8 cellular contexts compared by ENCODE assay signal in the genomic region with DNA sequence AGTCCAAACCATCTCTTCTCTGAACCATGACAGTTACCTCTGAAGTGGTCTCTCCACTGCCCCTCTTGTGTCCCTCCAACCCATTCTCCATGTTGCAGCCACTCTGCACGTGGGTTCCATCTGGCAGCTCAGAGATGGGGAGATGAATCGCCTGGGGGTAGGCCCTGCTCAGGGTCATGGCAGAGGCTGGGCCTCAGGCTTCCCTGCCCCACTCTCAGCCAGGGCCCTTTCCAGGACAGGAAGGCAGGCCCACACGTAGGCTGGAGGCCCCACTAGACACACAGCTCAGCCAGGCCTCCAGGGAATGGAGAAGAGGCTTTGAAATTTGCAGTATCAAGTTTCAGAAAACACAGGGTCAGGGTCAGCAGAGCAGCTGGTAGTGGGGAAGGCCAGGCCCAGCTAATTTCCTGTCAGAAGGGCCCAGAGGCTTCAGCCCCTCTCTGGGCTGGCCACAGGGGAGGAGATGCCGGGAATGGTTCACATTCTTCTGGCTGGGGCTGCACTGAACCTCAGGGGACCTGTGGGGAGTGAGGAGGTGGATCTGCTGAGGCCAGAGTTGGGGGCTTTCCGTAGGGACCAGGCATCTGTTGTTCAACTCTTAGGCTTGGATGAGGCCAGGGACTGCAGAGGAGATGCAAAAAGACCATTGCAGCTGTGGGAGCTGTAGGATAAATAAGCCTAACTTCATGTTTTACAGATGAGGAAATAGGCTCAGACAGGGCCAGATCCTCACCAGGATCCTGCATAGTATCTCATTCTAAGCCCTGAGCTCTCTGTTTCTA.
DNase-seq lines count a peak whose midpoint lies in the region; ATAC-seq and TF ChIP-seq lines count a peak whose summit lies in the region.

No MANE protein-coding gene starts in this region.

- H3K9me3 Mint-ChIP-seq in CD8-positive, alpha-beta T cell: no peaks in the 10 kb centered on the region

- CTCF ChIA-PET in CD8-positive, alpha-beta T cell (lab: Charles Lee): interaction anchor here (1.3 kb wide), 1 partner anchor 442 kb away, joined by 3 read pairs; no protein-coding TSS in a partner anchor

- no peaks in the 10 kb centered on the region for H3K36me3 Mint-ChIP-seq in CD8-positive, alpha-beta T cell

- peaks cover 11% of the 10 kb centered on the region for H3K4me1 ChIP-seq in mucosa of descending colon (ENCODE audit: low read depth)
- no peaks in the 10 kb centered on the region for H3K4me1 ChIP-seq in CD8-positive, alpha-beta T cell (ENCODE audit: insufficient read depth, low read length)
- H3K4me1 ChIP-seq in foreskin keratinocyte: peaks cover 5% of the 10 kb centered on the region

- H3K9me3 ChIP-seq in mucosa of descending colon: no peaks in the 10 kb centered on the region
- H3K9me3 ChIP-seq in CD8-positive, alpha-beta T cell (ENCODE audit: low read length): no peaks in the 10 kb centered on the region

- POLR2A ChIA-PET in CD8-positive, alpha-beta T cell (lab: Charles Lee): no interaction called here

- no peak overlapping the region for H3K4me3 Mint-ChIP-seq in CD8-positive, alpha-beta T cell

- no peaks in the 10 kb centered on the region for H3K4me1 Mint-ChIP-seq in CD8-positive, alpha-beta T cell (ENCODE audit: low read depth)

- ATAC-seq in HG03064 (IDR thresholded peaks at IDR 0.05; ENCODE audit: low read depth, unreplicated experiment) (peak; percentile 42), mucosa of descending colon (peak; percentile 13), foreskin keratinocyte (no peak)
- ATAC-seq in CD8-positive, alpha-beta T cell: no peak

- TF ChIP-seq CTCF in mucosa of descending colon (IDR thresholded peaks at IDR 0.05) (no peak), foreskin keratinocyte (conservative IDR thresholded peaks at IDR 0.05) (no peak)
- TF ChIP-seq CTCF in CD8-positive, alpha-beta T cell (IDR thresholded peaks at IDR 0.05): no peak

- no peaks in the 10 kb centered on the region for H3K27me3 Mint-ChIP-seq in CD8-positive, alpha-beta T cell (ENCODE audit: low read depth)

- H3K36me3 ChIP-seq in mucosa of descending colon (ENCODE audit: low read depth): no peaks in the 10 kb centered on the region
- no peaks in the 10 kb centered on the region for H3K36me3 ChIP-seq in CD8-positive, alpha-beta T cell (ENCODE audit: insufficient read depth, low read length)

- H3K4me3 ChIP-seq in mucosa of descending colon: no peak overlapping the region
- no peak overlapping the region for H3K4me3 ChIP-seq in CD8-positive, alpha-beta T cell (ENCODE audit: low read depth, low read length)

- intact Hi-C loops in mucosa of descending colon (cut with DNase I, micrococcal nuclease): no loop called here
- intact Hi-C loops in CD8-positive, alpha-beta T cell (cut with DNase I, micrococcal nuclease): no loop called here

- no peak overlapping the region for H3K27ac Mint-ChIP-seq in CD8-positive, alpha-beta T cell

- H3K27me3 ChIP-seq in CD8-positive, alpha-beta T cell (ENCODE audit: insufficient read depth, low read length): no peaks in the 10 kb centered on the region
- no peaks in the 10 kb centered on the region for H3K27me3 ChIP-seq in foreskin keratinocyte

- H3K27ac ChIP-seq in caudate nucleus (ENCODE audit: low read depth, low read length) (no peak overlapping the region), foreskin keratinocyte (no peak overlapping the region)
- H3K27ac ChIP-seq in CD8-positive, alpha-beta T cell (ENCODE audit: low read depth, low read length): no peak overlapping the region

- peak; percentile 57 for DNase-seq in AG08396 (ENCODE audit: low spot score)
- DNase-seq in brain pericyte (ENCODE audit: low read depth, low spot score): peak; percentile 95
- DNase-seq in mucosa of descending colon: no peak
- no peak for DNase-seq in NCI-H1105 (lab: John Stamatoyannopoulos, UW)
- no peak for DNase-seq in caudate nucleus (lab: John Stamatoyannopoulos, UW)
- DNase-seq in CD8-positive, alpha-beta T cell: no peak
- no peak for DNase-seq in foreskin keratinocyte

Comparison
In these comparisons a context has a peak if more than half of its experiments do, and no peak if none do; other contexts are left out.
1. DNase-seq: peak in AG08396 (single experiment) and brain pericyte (single experiment); none in mucosa of descending colon (0 of 3), NCI-H1105 (single experiment), caudate nucleus (0 of 61), CD8-positive, alpha-beta T cell (0 of 7) and foreskin keratinocyte (0 of 2).
2. ATAC-seq: peak in HG03064 (single experiment) and mucosa of descending colon (single experiment); none in CD8-positive, alpha-beta T cell (single experiment) and foreskin keratinocyte (single experiment).